Comparison of ENCODE assay signal across 9 cellular contexts in the genomic region with DNA sequence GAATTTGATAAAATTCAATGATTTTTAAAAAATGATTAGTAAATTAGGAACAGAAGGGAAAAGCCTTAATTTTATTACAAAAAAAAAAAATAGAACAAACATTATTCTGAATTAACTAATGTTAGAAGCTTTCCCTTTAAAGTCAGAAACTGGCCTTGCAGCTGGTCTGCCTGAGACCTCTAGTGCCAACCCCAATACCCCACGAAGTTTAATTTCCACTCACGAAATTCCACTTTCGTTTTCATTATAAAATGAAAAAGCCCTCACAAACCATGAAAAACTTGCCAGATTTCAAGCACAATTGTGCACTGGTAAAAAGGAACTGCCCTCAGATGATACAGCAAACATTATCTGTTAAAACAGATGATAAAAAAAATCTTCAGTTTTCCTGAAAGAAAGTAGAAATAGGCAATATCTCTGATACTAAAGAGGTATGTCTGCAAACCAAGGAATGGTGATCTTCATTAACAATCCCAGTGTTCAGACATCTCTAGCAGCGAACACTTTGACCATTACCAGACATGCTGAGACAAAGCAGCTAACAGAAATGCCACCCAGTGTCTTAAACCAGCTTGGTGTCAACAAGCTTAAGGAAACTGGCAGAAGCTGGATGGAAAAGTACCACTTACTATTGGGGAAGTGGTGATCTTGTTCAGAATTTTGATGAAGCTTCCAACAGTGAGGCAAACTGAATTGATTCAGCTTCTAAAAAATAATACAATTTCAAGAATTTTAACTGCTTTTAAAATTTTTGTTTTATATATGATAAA.
A peak's percentile ranks its signal among the peaks of the same experiment; 100 is the strongest.
DNase-seq lines count a peak whose midpoint lies in the region; TF ChIP-seq lines count a peak whose summit lies in the region.
"Had no signal": no experiment of that assay in that cellular context is flagged by ENCODE, and none has a peak within 500 bp of the region (broad histone marks: within the 10 kb centered on the region; RNA-seq: fewer than 3 reads in every experiment).

No MANE protein-coding gene starts in this region.

- H3K27ac ChIP-seq in CD4-positive, alpha-beta memory T cell (ENCODE audit: low read depth, low read length) = no peak overlapping the region
- H3K27ac ChIP-seq in coronary artery (no peak overlapping the region), PC-9 (no peak overlapping the region), uterus (no peak overlapping the region)

- no peaks in the 10 kb centered on the region for H3K36me3 ChIP-seq in CD4-positive, alpha-beta memory T cell (ENCODE audit: insufficient read depth, low read length)
- H3K36me3 ChIP-seq in PC-9 (ENCODE audit: low read depth) (peaks cover 6% of the 10 kb centered on the region; the same call in 1 of the 2 replicates), uterus (no peaks in the 10 kb centered on the region)

- TF ChIP-seq CTCF in coronary artery (IDR thresholded peaks at IDR 0.05) = no peak
- TF ChIP-seq CTCF in PC-9 (conservative IDR thresholded peaks at IDR 0.05) = no peak
- no peak for TF ChIP-seq CTCF in uterus (IDR thresholded peaks at IDR 0.05)

- H4K20me1 ChIP-seq in PC-9 (ENCODE audit: insufficient read depth) = no peaks in the 10 kb centered on the region

- H3K4me3 ChIP-seq in CD4-positive, alpha-beta memory T cell (ENCODE audit: low read length in 2 of 2) = no peak overlapping the region
- peak overlapping the region; percentile 49 for H3K4me3 ChIP-seq in coronary artery
- H3K4me3 ChIP-seq in PC-9 = no peak overlapping the region
- H3K4me3 ChIP-seq in uterus = no peak overlapping the region
- H3K4me3 ChIP-seq: skin epidermis had no signal

- intact Hi-C loops in CD4-positive, alpha-beta memory T cell (cut with micrococcal nuclease) = no loop called here
- intact Hi-C loops in PC-9 (cut with micrococcal nuclease; ENCODE audit: unreplicated experiment) (no loop called here), uterus (cut with DNase I; ENCODE audit: low total_unique reads) (no loop called here)

- H3K9me3 Mint-ChIP-seq in CD4-positive, alpha-beta memory T cell = no peaks in the 10 kb centered on the region

- H3K4me1 Mint-ChIP-seq in CD4-positive, alpha-beta memory T cell = peaks cover 0 to 10% (median 5%) of the 10 kb centered on the region in 4 donors

- no peak overlapping the region for H2AFZ ChIP-seq in PC-9

- H3K4me2 ChIP-seq in PC-9 = no peak overlapping the region

- H3K79me2 ChIP-seq in PC-9 (ENCODE audit: low read depth) = no peaks in the 10 kb centered on the region

- CTCF ChIA-PET in CD4-positive, alpha-beta memory T cell (lab: Charles Lee; ENCODE audit: partially characterized antibody) = interaction anchor here (0.5 kb wide), 1 partner anchor 526 kb away, joined by 3 read pairs; no protein-coding TSS in a partner anchor
- CTCF ChIA-PET in PC-9 (lab: Charles Lee) = interaction anchor here (0.7 kb wide), 1 partner anchor 10 kb away, joined by 4 read pairs; no protein-coding TSS in a partner anchor

- H3K4me3 Mint-ChIP-seq in CD4-positive, alpha-beta memory T cell = peak overlapping the region; percentile 0 to 78 (median 63)

- H3F3A ChIP-seq in PC-9 (ENCODE audit: insufficient read depth, low read depth) = no peaks in the 10 kb centered on the region

- no peak for DNase-seq in CD4-positive, alpha-beta memory T cell
- peak; percentile 17 for DNase-seq in MV-4-11 (lab: John Stamatoyannopoulos, UW)
- no peak for DNase-seq in coronary artery (ENCODE audit: low spot score)
- peak; percentile 65 for DNase-seq in pons (ENCODE audit: low spot score)
- no peak for DNase-seq in HuH-7 (ENCODE audit: low spot score)
- DNase-seq in PC-9 = no peak
- no peak for DNase-seq in uterus
- DNase-seq: NCI-H187 had no signal

- no peaks in the 10 kb centered on the region for H3K27me3 Mint-ChIP-seq in CD4-positive, alpha-beta memory T cell

- no TSS peak for BruUV-seq in PC-9 (replicated peaks; lab: Mats Ljungman, UMichigan)

- POLR2A ChIA-PET in CD4-positive, alpha-beta memory T cell (lab: Charles Lee; ENCODE audit: partially characterized antibody) = no interaction called here
- POLR2A ChIA-PET in PC-9 (lab: Charles Lee; ENCODE audit: unreplicated experiment) = no interaction called here

- H3K9me3 ChIP-seq in CD4-positive, alpha-beta memory T cell (ENCODE audit: control insufficient read depth in 1 of 2, low read length in 2 of 2) = no peaks in the 10 kb centered on the region
- H3K9me3 ChIP-seq in PC-9 (ENCODE audit: insufficient read depth, low read depth) (no peaks in the 10 kb centered on the region), uterus (no peaks in the 10 kb centered on the region)

- H3K36me3 Mint-ChIP-seq in CD4-positive, alpha-beta memory T cell = peaks cover 3 to 11% of the 10 kb centered on the region in 2 donors

- no peak for TF ChIP-seq POLR2A in uterus (IDR thresholded peaks at IDR 0.05)

- H3K27ac Mint-ChIP-seq in CD4-positive, alpha-beta memory T cell = peak overlapping the region in 4 of 7 donors; percentile 23 to 74 (median 44)

- no peaks in the 10 kb centered on the region for H3K27me3 ChIP-seq in CD4-positive, alpha-beta memory T cell (ENCODE audit: insufficient read depth, low read length)
- H3K27me3 ChIP-seq in PC-9 (ENCODE audit: insufficient read depth, low read depth) (no peaks in the 10 kb centered on the region), uterus (no peaks in the 10 kb centered on the region)

- no peaks in the 10 kb centered on the region for H3K9me2 ChIP-seq in PC-9 (ENCODE audit: insufficient read depth)

- peaks cover 6% of the 10 kb centered on the region for H3K4me1 ChIP-seq in CD4-positive, alpha-beta memory T cell (ENCODE audit: insufficient read depth, low read length)
- H3K4me1 ChIP-seq in PC-9 (replicated peaks; ENCODE audit: insufficient read depth) (no peaks in the 10 kb centered on the region), uterus (no peaks in the 10 kb centered on the region)

Comparison
In these comparisons a context has a peak if more than half of its experiments do, and no peak if none do; other contexts are left out.
1. DNase-seq: peak in MV-4-11 (single experiment) and pons (single experiment); none in CD4-positive, alpha-beta memory T cell (0 of 5), coronary artery (single experiment), HuH-7 (single experiment), PC-9 (0 of 2) and uterus (0 of 2).